Comparison of ENCODE assay signal across 10 cellular contexts in the genomic region with DNA sequence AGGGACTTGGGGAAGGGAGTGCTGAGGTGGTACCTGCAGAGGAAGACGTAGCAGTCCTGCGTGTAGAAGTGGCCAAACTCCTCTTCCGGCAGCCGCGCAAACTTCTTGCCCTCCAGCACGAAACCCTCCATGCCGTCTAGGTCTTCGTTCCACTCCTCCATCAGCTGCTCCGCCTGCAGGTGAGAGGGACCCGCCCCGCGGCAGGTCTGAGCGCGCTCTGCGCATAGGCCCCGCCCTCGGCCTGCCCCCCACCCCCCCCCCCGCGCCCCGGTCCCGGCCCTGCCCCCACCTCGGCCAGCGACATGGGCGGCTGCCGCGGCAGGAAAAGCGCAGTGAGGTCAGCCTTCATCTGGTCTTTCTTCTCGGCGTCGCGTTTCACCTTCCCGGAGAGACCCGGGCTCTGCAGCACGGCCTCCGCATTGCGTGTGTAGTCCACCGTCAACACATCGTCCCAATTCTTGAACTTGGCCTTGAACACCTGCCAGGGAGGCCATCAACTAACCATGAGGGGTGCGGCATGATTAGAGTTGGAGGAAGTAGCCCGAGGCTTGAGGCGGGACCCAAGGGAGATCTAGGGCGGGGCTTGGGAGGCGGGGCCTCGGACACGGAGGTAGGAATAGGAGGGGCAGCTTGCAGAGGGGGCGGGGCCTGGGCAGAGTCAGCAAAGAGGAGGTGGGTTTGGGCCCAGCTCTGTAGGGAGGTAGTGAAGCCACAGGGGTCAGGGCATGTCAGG. TPM values are rescaled to one million over a fixed set of nuclear protein-coding genes. Genes with fewer than 3 reads are reported as not detected.
DNase-seq lines count a peak whose midpoint lies in the region; ATAC-seq and TF ChIP-seq lines count a peak whose summit lies in the region.
"Had no signal": no experiment of that assay in that cellular context is flagged by ENCODE, and none has a peak within 500 bp of the region (broad histone marks: within the 10 kb centered on the region; RNA-seq: fewer than 3 reads in every experiment).

No MANE protein-coding gene starts in this region.

- no peak for TF ChIP-seq EP300 in tibial nerve (IDR thresholded peaks at IDR 0.05)

- peaks cover 30% of the 10 kb centered on the region for H3K36me3 Mint-ChIP-seq in activated CD4-positive, alpha-beta T cell treated with anti-CD3 and anti-CD28 coated beads for 36 hours (ENCODE audit: low read depth)

- ATAC-seq in activated CD4-positive, alpha-beta T cell treated with anti-CD3 and anti-CD28 coated beads for 36 hours = peak; percentile 48
- no peak for ATAC-seq in HG02884 (IDR thresholded peaks at IDR 0.05; ENCODE audit: unreplicated experiment)

- POLR2A ChIA-PET in activated CD4-positive, alpha-beta T cell treated with anti-CD3 and anti-CD28 coated beads for 36 hours (lab: Charles Lee) = no interaction called here

- H3K27ac Mint-ChIP-seq in activated CD4-positive, alpha-beta T cell treated with anti-CD3 and anti-CD28 coated beads for 36 hours = no peak overlapping the region

- H3K27ac ChIP-seq in breast epithelium (peak overlapping the region; percentile 40 to 61), layer of hippocampus (ENCODE audit: low read depth, low read length) (peak overlapping the region; percentile 54), tibial nerve (peak overlapping the region in 2 of 4 donors; percentile 50 to 62)
- H3K27ac ChIP-seq: C4-2B, SK-N-MC had no signal

- CTCF ChIA-PET in activated CD4-positive, alpha-beta T cell treated with anti-CD3 and anti-CD28 coated beads for 36 hours (lab: Charles Lee) = interaction anchor here (0.6 to 2.1 kb wide), 4 partner anchors 9 to 100 kb away, joined by 4 to 7 read pairs (median 5); no protein-coding TSS in a partner anchor

- DNase-seq in activated CD4-positive, alpha-beta T cell treated with anti-CD3 and anti-CD28 coated beads for 36 hours = peak; percentile 64
- no peak for DNase-seq in activated CD4-positive, alpha-beta T cell treated with anti-CD3 and anti-CD28 coated beads for 1 hour
- DNase-seq in NCI-H526 (lab: John Stamatoyannopoulos, UW) (peak; percentile 77 to 92), breast epithelium (ENCODE audit: low spot score in 2 of 2) (peak in 1 of 2 donors; percentile 69), tibial nerve (ENCODE audit: low spot score in 2 of 2) (peak; percentile 30 to 52), amniotic stem cell (lab: John Stamatoyannopoulos, UW) (no peak)

- 45 to 63% methylated on average over 17 to 40 of the region's 46 CpGs for WGBS in tibial nerve, 2 donors

- no peaks in the 10 kb centered on the region for H3K4me1 ChIP-seq in breast epithelium
- peaks cover 0 to 27% (median 0%) of the 10 kb centered on the region in 4 donors for H3K4me1 ChIP-seq in tibial nerve

- no peaks in the 10 kb centered on the region for H3K27me3 Mint-ChIP-seq in activated CD4-positive, alpha-beta T cell treated with anti-CD3 and anti-CD28 coated beads for 36 hours

- H3K36me3 ChIP-seq in breast epithelium (peaks cover 7% of the 10 kb centered on the region), tibial nerve (peaks cover 0 to 100% (median 29%) of the 10 kb centered on the region in 3 donors)

- no peak for TF ChIP-seq POLR2A in breast epithelium (IDR thresholded peaks at IDR 0.05)
- no peak for TF ChIP-seq POLR2A in tibial nerve (IDR thresholded peaks at IDR 0.05)

- H3K4me1 Mint-ChIP-seq in activated CD4-positive, alpha-beta T cell treated with anti-CD3 and anti-CD28 coated beads for 36 hours = no peaks in the 10 kb centered on the region

- H3K9me3 Mint-ChIP-seq in activated CD4-positive, alpha-beta T cell treated with anti-CD3 and anti-CD28 coated beads for 36 hours (ENCODE audit: low read depth) = no peaks in the 10 kb centered on the region

- H3K4me3 ChIP-seq in breast epithelium = peak overlapping the region in 2 of 3 donors; percentile 29 to 49
- no peak overlapping the region for H3K4me3 ChIP-seq in tibial nerve
- H3K4me3 ChIP-seq: SK-N-MC had no signal

- no peak for TF ChIP-seq CTCF in breast epithelium (IDR thresholded peaks at IDR 0.05)
- TF ChIP-seq CTCF in tibial nerve (IDR thresholded peaks at IDR 0.05) = no peak

- H3K9me3 ChIP-seq in breast epithelium = no peaks in the 10 kb centered on the region
- H3K9me3 ChIP-seq in tibial nerve = no peaks in the 10 kb centered on the region

- no peak overlapping the region for H3K4me3 Mint-ChIP-seq in activated CD4-positive, alpha-beta T cell treated with anti-CD3 and anti-CD28 coated beads for 36 hours

- intact Hi-C loops in activated CD4-positive, alpha-beta T cell treated with anti-CD3 and anti-CD28 coated beads for 36 hours (cut with DNase I, micrococcal nuclease) = loop anchor here in 1 of 2 experiments (5.0 kb wide), 1 partner anchor 315 kb away; no protein-coding TSS in a partner anchor
- intact Hi-C loops in breast epithelium (cut with DNase I; ENCODE audit: low total_unique reads) = no loop called here

- H3K27me3 ChIP-seq in breast epithelium (no peaks in the 10 kb centered on the region), layer of hippocampus (ENCODE audit: control insufficient read depth, insufficient read depth, low read length) (no peaks in the 10 kb centered on the region), tibial nerve (no peaks in the 10 kb centered on the region)

RNA-seq across cellular contexts. Expression of a gene that starts 11.5 kb away (rescaled TPM):
- total RNA-seq in activated CD4-positive, alpha-beta T cell treated with anti-CD3 and anti-CD28 coated beads for 36 hours = 100 to 1,000 TPM; 282 to 364 TPM
- total RNA-seq in breast epithelium (100 to 1,000 TPM; 235 to 298 (median 293) TPM), tibial nerve (100 to 1,000 TPM; 284 to 466 (median 335) TPM)

RNA-seq across cellular contexts. Expression of a gene that starts 13.4 kb away (rescaled TPM):
- 1 to 10 TPM; 3.3 to 5.2 TPM for total RNA-seq in activated CD4-positive, alpha-beta T cell treated with anti-CD3 and anti-CD28 coated beads for 36 hours
- total RNA-seq in breast epithelium (10 to 100 TPM in 2 of 3 donors, 1 to 10 TPM in 1; 9.8 to 29.6 (median 19.0) TPM), tibial nerve (10 to 100 TPM; 16.2 to 31.7 (median 20.4) TPM)

RNA-seq across cellular contexts. Expression of a gene that starts 21.6 kb away (rescaled TPM):
- total RNA-seq in activated CD4-positive, alpha-beta T cell treated with anti-CD3 and anti-CD28 coated beads for 36 hours = 10 to 100 TPM; 17.5 to 18.4 TPM
- total RNA-seq in breast epithelium = 10 to 100 TPM; 16.0 to 21.6 (median 18.4) TPM
- total RNA-seq in tibial nerve = 10 to 100 TPM; 20.9 to 30.2 (median 27.9) TPM

Comparison
In these comparisons a context has a peak if more than half of its experiments do, and no peak if none do; other contexts are left out.
1. DNase-seq: peak in activated CD4-positive, alpha-beta T cell treated with anti-CD3 and anti-CD28 coated beads for 36 hours (single experiment), NCI-H526 (2 of 2) and tibial nerve (2 of 2); none in activated CD4-positive, alpha-beta T cell treated with anti-CD3 and anti-CD28 coated beads for 1 hour (single experiment) and amniotic stem cell (single experiment).
2. H3K4me3 ChIP-seq: peak in breast epithelium (2 of 3); none in tibial nerve (0 of 4).